In the genomic region with DNA sequence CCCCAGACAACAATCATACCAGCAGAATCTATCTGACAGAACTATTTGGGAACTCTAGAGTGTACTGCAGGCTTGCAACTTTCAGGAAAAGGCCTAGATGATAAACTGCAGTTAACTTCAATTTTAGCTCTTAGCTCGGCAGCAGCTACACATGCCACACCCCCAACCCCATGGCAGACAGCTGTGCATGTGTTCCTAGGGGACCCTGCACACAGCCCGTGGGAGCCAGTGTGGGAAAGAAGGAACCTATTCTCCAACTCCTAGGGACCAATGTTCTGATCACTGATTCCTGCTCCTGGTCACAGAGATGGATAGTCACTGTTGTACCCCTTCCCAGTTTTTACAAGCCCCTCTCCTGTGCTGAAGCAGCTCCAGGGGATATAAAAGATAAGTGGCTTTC, we compare ENCODE assay signal across 23 cellular contexts.
DNase-seq lines count a peak whose midpoint lies in the region; ATAC-seq and TF ChIP-seq lines count a peak whose summit lies in the region.
"Had no signal": no experiment of that assay in that cellular context is flagged by ENCODE, and none has a peak within 500 bp of the region (broad histone marks: within the 10 kb centered on the region; RNA-seq: fewer than 3 reads in every experiment).

No MANE protein-coding gene starts in this region.

- H3K4me3 ChIP-seq in SJCRH30 (no peak overlapping the region), SK-N-MC (peak overlapping the region; percentile 40; the same call in 1 of the 2 replicates)
- H3K4me3 ChIP-seq: BLaER1, GM12878 had no signal

- peak overlapping the region; percentile 39 for H3K27ac ChIP-seq in SJCRH30
- H3K27ac ChIP-seq in SK-N-MC, result peak overlapping the region; percentile 82
- H3K27ac ChIP-seq: BLaER1 had no signal

- peaks cover 18% of the 10 kb centered on the region for H3K4me1 ChIP-seq in SJCRH30
- H3K4me1 ChIP-seq: BE2C, BLaER1 had no signal

- no peak overlapping the region for H3K27ac Mint-ChIP-seq in osteocyte (ENCODE audit: unreplicated experiment)
- H3K27ac Mint-ChIP-seq: CD14-positive monocyte; CD4-positive, alpha-beta memory T cell; CD4-positive, CD25-positive, alpha-beta regulatory T cell; CD8-positive, alpha-beta memory T cell had no signal

- peaks cover 34% of the 10 kb centered on the region for H3K9me3 Mint-ChIP-seq in osteocyte (ENCODE audit: unreplicated experiment)

- H3K27me3 ChIP-seq in SJCRH30, result no peaks in the 10 kb centered on the region
- H3K27me3 ChIP-seq: BE2C, BLaER1 had no signal

- TF ChIP-seq CTCF in osteocyte (IDR thresholded peaks at IDR 0.05), result no peak
- no peak for TF ChIP-seq CTCF in omental fat pad (IDR thresholded peaks at IDR 0.05)

- H3K36me3 Mint-ChIP-seq in osteocyte (ENCODE audit: unreplicated experiment), result no peaks in the 10 kb centered on the region
- H3K36me3 Mint-ChIP-seq: CD14-positive monocyte; CD4-positive, alpha-beta memory T cell; CD4-positive, CD25-positive, alpha-beta regulatory T cell; CD8-positive, alpha-beta memory T cell had no signal

- ATAC-seq in omental fat pad (ENCODE audit: low FRiP score), result no peak
- ATAC-seq: GM12878 had no signal

- no peaks in the 10 kb centered on the region for H3K36me3 ChIP-seq in SJCRH30
- no peaks in the 10 kb centered on the region for H3K36me3 ChIP-seq in SK-N-MC (ENCODE audit: insufficient read depth, low read length)
- H3K36me3 ChIP-seq: BE2C, BLaER1 had no signal

- H3K4me3 Mint-ChIP-seq in osteocyte (ENCODE audit: unreplicated experiment), result no peak overlapping the region
- H3K4me3 Mint-ChIP-seq: CD14-positive monocyte; CD4-positive, alpha-beta memory T cell; CD4-positive, CD25-positive, alpha-beta regulatory T cell; CD8-positive, alpha-beta memory T cell had no signal

- no peaks in the 10 kb centered on the region for H3K27me3 Mint-ChIP-seq in osteocyte (ENCODE audit: unreplicated experiment)

- H3K9ac ChIP-seq in SK-N-MC (ENCODE audit: insufficient read length), result no peak overlapping the region
- H3K9ac ChIP-seq: BLaER1 had no signal

- H3K4me1 Mint-ChIP-seq in osteocyte (ENCODE audit: unreplicated experiment), result no peaks in the 10 kb centered on the region
- H3K4me1 Mint-ChIP-seq: CD14-positive monocyte; CD4-positive, alpha-beta memory T cell; CD4-positive, CD25-positive, alpha-beta regulatory T cell; CD8-positive, alpha-beta memory T cell had no signal

- H3K9me3 ChIP-seq in SJCRH30 (replicated peaks), result peaks cover 3% of the 10 kb centered on the region; the same call in 1 of the 2 replicates
- H3K9me3 ChIP-seq in SK-N-MC (ENCODE audit: low read depth, low read length), result no peaks in the 10 kb centered on the region
- H3K9me3 ChIP-seq: BE2C, BLaER1 had no signal

- DNase-seq in SJCRH30, result peak; percentile 78 to 84
- DNase-seq in SK-N-MC (ENCODE audit: low read depth, low spot score), result no peak
- DNase-seq in osteocyte (ENCODE audit: extremely low spot score, unreplicated experiment), result peak; percentile 42
- DNase-seq in NCI-H1092 (lab: John Stamatoyannopoulos, UW), result no peak
- no peak for DNase-seq in omental fat pad (ENCODE audit: low spot score)
- DNase-seq in activated CD4-positive, alpha-beta T cell treated with anti-CD3 and anti-CD28 coated beads, Interleukin-2, amount 50 U/mL, for 1 hour, result no peak
- DNase-seq: 8988T; ACHN; BE2C; C1 segment of cervical spinal cord; CD4-positive, alpha-beta memory T cell; CD4-positive, CD25-positive, alpha-beta regulatory T cell; CD8-positive, alpha-beta memory T cell; COR-L47; DMS153; DMS53; DMS79; DND-41; EL; GDM1 had no signal

Comparison
In these comparisons a context has a peak if more than half of its experiments do, and no peak if none do; other contexts are left out.
1. DNase-seq: peak in SJCRH30 (2 of 2) and osteocyte (single experiment); none in SK-N-MC (single experiment), NCI-H1092 (single experiment), omental fat pad (single experiment) and activated CD4-positive, alpha-beta T cell treated with anti-CD3 and anti-CD28 coated beads, Interleukin-2, amount 50 U/mL, for 1 hour (single experiment).